ENCODE assay signal across 20 cellular contexts in the genomic region with DNA sequence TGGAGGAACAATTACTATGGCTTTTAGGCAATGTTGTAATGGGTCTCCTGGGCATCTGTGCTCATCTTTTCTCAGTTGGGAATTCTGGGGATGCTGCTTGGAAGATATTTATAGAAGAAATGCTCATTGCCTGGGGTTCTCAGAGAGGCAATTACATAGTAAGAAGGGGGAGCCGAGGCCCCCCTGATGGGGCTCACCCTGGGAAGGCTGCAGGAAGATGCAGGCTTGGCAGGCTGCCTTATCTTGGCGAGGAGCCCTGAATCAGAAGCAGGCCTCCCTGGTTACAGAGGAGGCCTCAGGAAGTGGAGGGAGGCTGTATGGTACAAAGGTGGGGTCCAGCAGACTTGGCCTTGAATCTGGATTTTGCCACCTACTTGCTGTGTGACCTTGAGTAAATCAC.
DNase-seq lines count a peak whose midpoint lies in the region; TF ChIP-seq lines count a peak whose summit lies in the region.
"Had no signal": no experiment of that assay in that cellular context is flagged by ENCODE, and none has a peak within 500 bp of the region (broad histone marks: within the 10 kb centered on the region; RNA-seq: fewer than 3 reads in every experiment).

No MANE protein-coding gene starts in this region.

- no peaks in the 10 kb centered on the region for H3K36me3 ChIP-seq in stomach
- H3K36me3 ChIP-seq: neutrophil, uterus had no signal

- no peak overlapping the region for H3K4me2 ChIP-seq in H9 (ENCODE audit: insufficient read depth, insufficient read length, low read length)

- H2BK15ac ChIP-seq in H9 (ENCODE audit: low read depth, low read length): no peak overlapping the region

- no peak for TF ChIP-seq CTCF in choroid plexus epithelial cell (conservative IDR thresholded peaks at IDR 0.05; ENCODE audit: low read depth, low read length)
- TF ChIP-seq CTCF in stomach (IDR thresholded peaks at IDR 0.05): no peak
- no peak for TF ChIP-seq CTCF in H9 (conservative IDR thresholded peaks at IDR 0.05)

- no peak overlapping the region for H3K9ac ChIP-seq in H9 (ENCODE audit: extremely low read depth, insufficient read length, low read length)

- WGBS in stomach, 5 donors: 15 to 26% (median 22%) methylated on average over 2 of the region's 2 CpGs
- no CpG with 5 or more reads among the region's 2 CpGs for WGBS in H9 (ENCODE audit: extremely low coverage, insufficient read length, low lambda C conversion rate)

- no peak overlapping the region for H4K91ac ChIP-seq in H9 (ENCODE audit: insufficient read length, low read depth, low read length)

- TF ChIP-seq EP300 in stomach (IDR thresholded peaks at IDR 0.05): no peak

- no peaks in the 10 kb centered on the region; a peak in 1 of 5 replicates for H3K9me3 Mint-ChIP-seq in H9
- H3K9me3 Mint-ChIP-seq: activated naive CD8-positive, alpha-beta T cell treated with anti-CD3 and anti-CD28 coated beads, Interleukin-2, amount 10 ng/mL, durations not matched to agents 7 days and 5 days had no signal

- H2BK5ac ChIP-seq in H9 (ENCODE audit: insufficient read length, low read length): no peak overlapping the region

- peaks cover 1 to 7% (median 5%) of the 10 kb centered on the region in 3 experiments; a peak in 3 of 7 replicates for H3K36me3 Mint-ChIP-seq in H9 (ENCODE audit: insufficient read depth in 1 of 3, low read depth in 3 of 3)

- H2AFZ ChIP-seq in H9 (ENCODE audit: low read length): no peak overlapping the region

- no peak overlapping the region for H3K18ac ChIP-seq in H9 (ENCODE audit: insufficient read length, low read depth, low read length)

- H3K27ac Mint-ChIP-seq in H9: no peak overlapping the region
- H3K27ac Mint-ChIP-seq: activated CD8-positive, alpha-beta memory T cell treated with anti-CD3 and anti-CD28 coated beads, Interleukin-2, amount 10 ng/mL, durations not matched to agents 7 days and 5 days; activated naive CD8-positive, alpha-beta T cell treated with anti-CD3 and anti-CD28 coated beads, Interleukin-2, amount 10 ng/mL, durations not matched to agents 7 days and 5 days; B cell had no signal

- H3T11ph ChIP-seq in H9 (ENCODE audit: low read length): no peak overlapping the region

- H3K27me3 ChIP-seq in stomach (no peaks in the 10 kb centered on the region), H9 (ENCODE audit: insufficient read depth, low read length) (no peaks in the 10 kb centered on the region)
- H3K27me3 ChIP-seq: neutrophil, uterus had no signal

- intact Hi-C loops in stomach (cut with DNase I; ENCODE audit: low total_unique reads): no loop called here

- H3K4me3 ChIP-seq in choroid plexus epithelial cell (ENCODE audit: low read depth, low read length) (no peak overlapping the region), stomach (no peak overlapping the region)
- H3K4me3 ChIP-seq: K562, uterus had no signal

- H3K79me1 ChIP-seq in H9 (ENCODE audit: insufficient read depth, low read depth, low read length, poor library complexity, severe bottlenecking): no peaks in the 10 kb centered on the region

- no peaks in the 10 kb centered on the region for H3K27me3 Mint-ChIP-seq in H9 (ENCODE audit: low read depth)
- H3K27me3 Mint-ChIP-seq: activated CD8-positive, alpha-beta memory T cell treated with anti-CD3 and anti-CD28 coated beads, Interleukin-2, amount 10 ng/mL, durations not matched to agents 7 days and 5 days; activated naive CD8-positive, alpha-beta T cell treated with anti-CD3 and anti-CD28 coated beads, Interleukin-2, amount 10 ng/mL, durations not matched to agents 7 days and 5 days; B cell had no signal

- no peak overlapping the region for H3K14ac ChIP-seq in H9 (ENCODE audit: insufficient read depth, low read length)

- H2BK12ac ChIP-seq in H9 (ENCODE audit: insufficient read length, low read depth, low read length): no peak overlapping the region

- H3K4me1 Mint-ChIP-seq in H9: peaks cover 6 to 8% of the 10 kb centered on the region in 2 experiments; a peak in 2 of 4 replicates
- H3K4me1 Mint-ChIP-seq: activated CD8-positive, alpha-beta memory T cell treated with anti-CD3 and anti-CD28 coated beads, Interleukin-2, amount 10 ng/mL, durations not matched to agents 7 days and 5 days; activated naive CD8-positive, alpha-beta T cell treated with anti-CD3 and anti-CD28 coated beads, Interleukin-2, amount 10 ng/mL, durations not matched to agents 7 days and 5 days; B cell had no signal

- no peaks in the 10 kb centered on the region for H3K79me2 ChIP-seq in H9 (ENCODE audit: insufficient read depth, low read length)

- no peak overlapping the region for H4K8ac ChIP-seq in H9 (replicated peaks; ENCODE audit: insufficient read length, low read depth, low read length)

- peak overlapping the region in 2 of 5 donors; percentile 87 to 89 for H3K27ac ChIP-seq in stomach
- H3K27ac ChIP-seq in H9 (ENCODE audit: insufficient read length, low read depth, low read length): no peak overlapping the region
- H3K27ac ChIP-seq: epithelial cell of prostate, neutrophil, uterus had no signal

- H3K23ac ChIP-seq in H9 (ENCODE audit: insufficient read length, low read depth, low read length): no peak overlapping the region

- no peak overlapping the region for H4K5ac ChIP-seq in H9 (ENCODE audit: insufficient read length, low read depth, low read length)

- H3K4ac ChIP-seq in H9 (ENCODE audit: low read depth, low read length): no peak overlapping the region

- H3K4me3 Mint-ChIP-seq in H9: no peak overlapping the region
- H3K4me3 Mint-ChIP-seq: activated CD8-positive, alpha-beta memory T cell treated with anti-CD3 and anti-CD28 coated beads, Interleukin-2, amount 10 ng/mL, durations not matched to agents 7 days and 5 days; activated naive CD8-positive, alpha-beta T cell treated with anti-CD3 and anti-CD28 coated beads, Interleukin-2, amount 10 ng/mL, durations not matched to agents 7 days and 5 days; B cell had no signal

- H2AK5ac ChIP-seq in H9 (ENCODE audit: insufficient read length, low read length): no peak overlapping the region

- no peak for TF ChIP-seq POLR2A in stomach (IDR thresholded peaks at IDR 0.05)

- H3K9me3 ChIP-seq in stomach (no peaks in the 10 kb centered on the region), H9 (ENCODE audit: control insufficient read depth, low read depth, low read length) (no peaks in the 10 kb centered on the region)
- H3K9me3 ChIP-seq: neutrophil, uterus had no signal

- H3K56ac ChIP-seq in H9 (ENCODE audit: insufficient read length, low read depth, low read length): no peak overlapping the region

- DNase-seq in NCI-H2171 treated with DMSO at 0.1 percent for 48 hours (lab: John Stamatoyannopoulos, UW) (peak; percentile 65), NCI-H2171 (lab: John Stamatoyannopoulos, UW) (no peak), choroid plexus epithelial cell (ENCODE audit: low read depth) (peak; percentile 13), left kidney (ENCODE audit: low read depth, low spot score) (peak; percentile 27), stomach (peak; percentile 57), H9 (no peak), SKM-1 (lab: John Stamatoyannopoulos, UW; ENCODE audit: unreplicated experiment) (no peak)
- no peak for DNase-seq in activated effector memory CD4-positive, alpha-beta T cell treated with anti-CD3 and anti-CD28 coated beads, Interleukin-2, amount 50 U/mL, for 16 hours
- DNase-seq: activated CD4-positive, alpha-beta T cell treated with anti-CD3 and anti-CD28 coated beads for 4 hours; activated CD8-positive, alpha-beta memory T cell treated with anti-CD3 and anti-CD28 coated beads, Interleukin-2, amount 10 ng/mL, durations not matched to agents 7 days and 5 days; activated naive CD8-positive, alpha-beta T cell treated with anti-CD3 and anti-CD28 coated beads, Interleukin-2, amount 10 ng/mL, durations not matched to agents 7 days and 5 days; Calu3; kidney glomerular epithelial cell; NCI-H2029; NCI-H446 treated with DMSO at 0.1 percent for 48 hours; uterus had no signal

- no peak overlapping the region for H2BK20ac ChIP-seq in H9 (ENCODE audit: low read depth, low read length, poor library complexity, severe bottlenecking)

- H3K23me2 ChIP-seq in H9 (ENCODE audit: insufficient read length, low read depth, low read length, poor library complexity, severe bottlenecking): peaks cover 2% of the 10 kb centered on the region

- H3K4me1 ChIP-seq in stomach: peaks cover 31 to 56% (median 49%) of the 10 kb centered on the region in 4 donors
- H3K4me1 ChIP-seq in H9 (ENCODE audit: insufficient read depth, low read length): no peaks in the 10 kb centered on the region
- H3K4me1 ChIP-seq: uterus had no signal

- H4K20me1 ChIP-seq in H9 (ENCODE audit: control insufficient read depth, insufficient read depth, insufficient read length): no peaks in the 10 kb centered on the region

- H2BK120ac ChIP-seq in H9 (ENCODE audit: low read depth, low read length, poor library complexity, severe bottlenecking): no peak overlapping the region

Comparison
In these comparisons a context has a peak if more than half of its experiments do, and no peak if none do; other contexts are left out.
1. DNase-seq: peak in NCI-H2171 treated with DMSO at 0.1 percent for 48 hours (single experiment), choroid plexus epithelial cell (single experiment), left kidney (single experiment) and stomach (single experiment); none in NCI-H2171 (single experiment), H9 (single experiment), activated effector memory CD4-positive, alpha-beta T cell treated with anti-CD3 and anti-CD28 coated beads, Interleukin-2, amount 50 U/mL, for 16 hours (single experiment) and SKM-1 (single experiment).